In the genomic region with DNA sequence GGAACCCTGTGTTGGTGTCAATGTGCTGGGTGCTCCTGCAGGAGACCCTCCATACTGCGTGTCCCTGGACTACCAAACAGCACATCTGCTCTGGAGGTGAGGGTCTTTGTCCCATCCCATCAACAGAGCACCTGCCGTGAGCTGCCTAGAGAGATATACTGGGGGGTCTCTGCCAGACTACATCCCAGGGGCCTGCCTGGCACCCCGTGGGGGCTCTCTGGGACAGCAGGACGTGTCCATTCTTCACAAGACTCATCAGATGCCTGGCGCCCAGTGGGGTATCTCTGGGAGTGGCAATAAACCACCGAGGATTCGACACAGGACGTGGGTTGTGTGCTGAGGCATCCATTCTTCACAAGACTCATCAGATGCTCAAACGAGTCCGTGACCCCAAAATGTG, we compare ENCODE assay signal across 15 cellular contexts. TPM values are rescaled to one million over a fixed set of nuclear protein-coding genes. Genes with fewer than 3 reads are reported as not detected.
DNase-seq lines count a peak whose midpoint lies in the region; ATAC-seq and TF ChIP-seq lines count a peak whose summit lies in the region.
"Had no signal": no experiment of that assay in that cellular context is flagged by ENCODE, and none has a peak within 500 bp of the region (broad histone marks: within the 10 kb centered on the region; RNA-seq: fewer than 3 reads in every experiment).

No MANE protein-coding gene starts in this region.

- no peak overlapping the region for H3K4me3 ChIP-seq in osteoblast (ENCODE audit: insufficient read depth, low read length)
- H3K4me3 ChIP-seq in tibial artery = no peak overlapping the region
- H3K4me3 ChIP-seq: BLaER1 treated with 17β-estradiol and CSF1 and Interleukin-3, amounts not matched to agents 10 nM and 100 nM; GM23248 had no signal

- H3K4me1 ChIP-seq in osteoblast (ENCODE audit: insufficient read depth, low read length) (no peaks in the 10 kb centered on the region), tibial artery (peaks cover 0 to 5% (median 0%) of the 10 kb centered on the region in 4 donors)
- H3K4me1 ChIP-seq: BLaER1 treated with 17β-estradiol and CSF1 and Interleukin-3, amounts not matched to agents 10 nM and 100 nM had no signal

- no peak overlapping the region for H3K4me3 Mint-ChIP-seq in natural killer cell treated with Interleukin-12 subunit alpha and Interleukin-12 subunit beta and Interleukin-15 and Interleukin-18, amount 100 ng/mL, for 72 hours
- no peak overlapping the region for H3K4me3 Mint-ChIP-seq in natural killer cell
- H3K4me3 Mint-ChIP-seq: CD4-positive, CD25-positive, alpha-beta regulatory T cell had no signal

- H3K27ac Mint-ChIP-seq in natural killer cell treated with Interleukin-12 subunit alpha and Interleukin-12 subunit beta and Interleukin-15 and Interleukin-18, amount 100 ng/mL, for 72 hours = no peak overlapping the region
- no peak overlapping the region for H3K27ac Mint-ChIP-seq in natural killer cell

- H3K9me3 ChIP-seq in osteoblast (ENCODE audit: low read depth, low read length) = no peaks in the 10 kb centered on the region
- H3K9me3 ChIP-seq in tibial artery = no peaks in the 10 kb centered on the region

- intact Hi-C loops in natural killer cell (cut with micrococcal nuclease) (no loop called here), tibial artery (cut with DNase I; ENCODE audit: low total_unique reads) (no loop called here)

- H3K9me3 Mint-ChIP-seq in natural killer cell treated with Interleukin-12 subunit alpha and Interleukin-12 subunit beta and Interleukin-15 and Interleukin-18, amount 100 ng/mL, for 72 hours = no peaks in the 10 kb centered on the region
- H3K9me3 Mint-ChIP-seq in natural killer cell = no peaks in the 10 kb centered on the region

- H3K27me3 ChIP-seq in osteoblast (ENCODE audit: insufficient read depth, low read length) (peaks cover 5% of the 10 kb centered on the region), tibial artery (peaks cover 0 to 34% of the 10 kb centered on the region in 2 donors)
- H3K27me3 ChIP-seq: BLaER1 treated with 17β-estradiol and CSF1 and Interleukin-3, amounts not matched to agents 10 nM and 100 nM had no signal

- H3K79me2 ChIP-seq in osteoblast (ENCODE audit: insufficient read depth, low read length) = no peaks in the 10 kb centered on the region

- no peak for TF ChIP-seq CTCF in natural killer cell (IDR thresholded peaks at IDR 0.05)
- no peak for TF ChIP-seq CTCF in osteoblast (IDR thresholded peaks at IDR 0.05; ENCODE audit: extremely low read depth, low read depth, low read length)
- no peak for TF ChIP-seq CTCF in tibial artery (IDR thresholded peaks at IDR 0.05)

- H3K27ac ChIP-seq in osteoblast (ENCODE audit: low read depth, low read length) = no peak overlapping the region
- no peak overlapping the region for H3K27ac ChIP-seq in tibial artery
- H3K27ac ChIP-seq: BLaER1 treated with 17β-estradiol and CSF1 and Interleukin-3, amounts not matched to agents 10 nM and 100 nM; GM23248 had no signal

- ATAC-seq in natural killer cell treated with Interleukin-12 subunit alpha and Interleukin-12 subunit beta and Interleukin-15 and Interleukin-18, amount 100 ng/mL, for 72 hours = no peak
- ATAC-seq in natural killer cell = no peak
- no peak for ATAC-seq in HG02610 (IDR thresholded peaks at IDR 0.05; ENCODE audit: unreplicated experiment)
- ATAC-seq in HG02763 (IDR thresholded peaks at IDR 0.05; ENCODE audit: unreplicated experiment) = no peak
- ATAC-seq: HCT116 had no signal

- peak; percentile 38 for DNase-seq in natural killer cell treated with Interleukin-12 subunit alpha and Interleukin-12 subunit beta and Interleukin-15 and Interleukin-18, amount 100 ng/mL, for 72 hours (ENCODE audit: low spot score)
- DNase-seq in natural killer cell (no peak), osteoblast (ENCODE audit: insufficient read length, low spot score, missing footprints) (peak; percentile 3), tibial artery (peak; percentile 8 to 60), amygdala (lab: John Stamatoyannopoulos, UW) (no peak)
- DNase-seq: ACHN; CD4-positive, CD25-positive, alpha-beta regulatory T cell; DMS53; GF-D8; GM23248; IMR-90 had no signal

- H4K20me1 ChIP-seq in osteoblast (ENCODE audit: insufficient read depth, low read length) = no peaks in the 10 kb centered on the region
- H4K20me1 ChIP-seq: BLaER1 treated with 17β-estradiol and CSF1 and Interleukin-3, amounts not matched to agents 10 nM and 100 nM had no signal

- H3K4me2 ChIP-seq in osteoblast (ENCODE audit: insufficient read depth, low read length) = no peak overlapping the region
- H3K4me2 ChIP-seq: BLaER1 treated with 17β-estradiol and CSF1 and Interleukin-3, amounts not matched to agents 10 nM and 100 nM had no signal

- H3K27me3 Mint-ChIP-seq in natural killer cell treated with Interleukin-12 subunit alpha and Interleukin-12 subunit beta and Interleukin-15 and Interleukin-18, amount 100 ng/mL, for 72 hours = no peaks in the 10 kb centered on the region
- peaks cover 0 to 8% of the 10 kb centered on the region in 2 donors for H3K27me3 Mint-ChIP-seq in natural killer cell (ENCODE audit: low read depth in 2 of 2)

- H3K36me3 ChIP-seq in osteoblast (ENCODE audit: insufficient read depth, low read length) (no peaks in the 10 kb centered on the region), tibial artery (no peaks in the 10 kb centered on the region)
- H3K36me3 ChIP-seq: BLaER1 treated with 17β-estradiol and CSF1 and Interleukin-3, amounts not matched to agents 10 nM and 100 nM had no signal

- H3K36me3 Mint-ChIP-seq in natural killer cell treated with Interleukin-12 subunit alpha and Interleukin-12 subunit beta and Interleukin-15 and Interleukin-18, amount 100 ng/mL, for 72 hours = no peaks in the 10 kb centered on the region
- no peaks in the 10 kb centered on the region for H3K36me3 Mint-ChIP-seq in natural killer cell
- H3K36me3 Mint-ChIP-seq: CD4-positive, CD25-positive, alpha-beta regulatory T cell had no signal

- H3K4me1 Mint-ChIP-seq in natural killer cell treated with Interleukin-12 subunit alpha and Interleukin-12 subunit beta and Interleukin-15 and Interleukin-18, amount 100 ng/mL, for 72 hours (ENCODE audit: low read depth in 2 of 2) = no peaks in the 10 kb centered on the region
- no peaks in the 10 kb centered on the region for H3K4me1 Mint-ChIP-seq in natural killer cell
- H3K4me1 Mint-ChIP-seq: CD4-positive, CD25-positive, alpha-beta regulatory T cell had no signal

- no peak overlapping the region for H2AFZ ChIP-seq in osteoblast (ENCODE audit: low read length)
- H2AFZ ChIP-seq: GM23248 had no signal

RNA-seq across cellular contexts. Expression of a gene that starts 42.7 kb away (rescaled TPM):
- total RNA-seq in natural killer cell treated with Interleukin-12 subunit alpha and Interleukin-12 subunit beta and Interleukin-15 and Interleukin-18, amount 100 ng/mL, for 72 hours = under 1 TPM in 1 of 2 donors, not detected in 1; 0.11 TPM
- total RNA-seq in natural killer cell = 1 to 10 TPM in 1 of 3 donors, not detected in 2; 4.9 TPM
- total RNA-seq in osteoblast = 2.5 and 3.5 TPM in 2 replicates
- total RNA-seq: CD4-positive, CD25-positive, alpha-beta regulatory T cell had no signal

Comparison
In these comparisons a context has a peak if more than half of its experiments do, and no peak if none do; other contexts are left out.
1. DNase-seq: peak in natural killer cell treated with Interleukin-12 subunit alpha and Interleukin-12 subunit beta and Interleukin-15 and Interleukin-18, amount 100 ng/mL, for 72 hours (single experiment), osteoblast (single experiment) and tibial artery (2 of 2); none in natural killer cell (single experiment) and amygdala (0 of 56).